Comparison of ENCODE assay signal across 1 cellular context in genomic region chr19:16197188-16197621, GRCh38.
TF ChIP-seq lines count a peak whose summit lies in the region.

No MANE protein-coding gene starts in this region.

TF ChIP-seq in K562, 482 proteins besides CTCF, POLR2A, EP300 and RAD21 (continued from another document and continues in another):
- TF ChIP-seq E2F8 (IDR thresholded peaks at IDR 0.05; ENCODE audit: low read depth, partially characterized antibody): no peak
- no peak for TF ChIP-seq PHF20 (IDR thresholded peaks at IDR 0.05; ENCODE audit: partially characterized antibody)
- peak; percentile 91 for TF ChIP-seq PML (IDR thresholded peaks at IDR 0.05; ENCODE audit: low read length)
- no peak for TF ChIP-seq FOXK1 (CRISPR knock-in tag; IDR thresholded peaks at IDR 0.05; ENCODE audit: borderline replicate concordance)
- TF ChIP-seq FUS (optimal IDR thresholded peaks at IDR 0.05; ENCODE audit: low read depth, low read length): no peak
- TF ChIP-seq SNRNP70 (optimal IDR thresholded peaks at IDR 0.05; ENCODE audit: low read depth, low read length): no peak
- TF ChIP-seq STAT5B (CRISPR knock-in tag; IDR thresholded peaks at IDR 0.05): no peak
- peak; percentile 45 for TF ChIP-seq DACH1 (IDR thresholded peaks at IDR 0.05; ENCODE audit: partially characterized antibody)
- no peak for TF ChIP-seq PBX2 (CRISPR knock-in tag; IDR thresholded peaks at IDR 0.05; ENCODE audit: low read depth)
- peak; percentile 87 for TF ChIP-seq PBX2 (tag; conservative IDR thresholded peaks at IDR 0.05; ENCODE audit: low read depth)
- no peak for TF ChIP-seq HMG20B (CRISPR knock-in tag; IDR thresholded peaks at IDR 0.05)
- no peak for TF ChIP-seq TARDBP (IDR thresholded peaks at IDR 0.05)
- TF ChIP-seq PTRF (tag; IDR thresholded peaks at IDR 0.05): no peak
- no peak for TF ChIP-seq ZNF518B (CRISPR knock-in tag; IDR thresholded peaks at IDR 0.05)
- 0 out of 2 replicates have a peak, but pooled peaks have one; percentile 47 for TF ChIP-seq TCF7 (IDR thresholded peaks at IDR 0.05; ENCODE audit: borderline replicate concordance)
- TF ChIP-seq ZNF121 (CRISPR knock-in tag; conservative IDR thresholded peaks at IDR 0.05): no peak
- no peak for TF ChIP-seq ZNF324 (CRISPR knock-in tag; IDR thresholded peaks at IDR 0.05)
- peak; percentile 99 for TF ChIP-seq TEAD4 (IDR thresholded peaks at IDR 0.05; ENCODE audit: low read length)
- peak; percentile 71; the same call in 1 of the 2 replicates for TF ChIP-seq TEAD4 (CRISPR knock-in tag; IDR thresholded peaks at IDR 0.05; ENCODE audit: borderline replicate concordance)
- TF ChIP-seq CHD2 (IDR thresholded peaks at IDR 0.05; ENCODE audit: low read depth, low read length): no peak
- no peak for TF ChIP-seq ZNF655 (CRISPR knock-in tag; IDR thresholded peaks at IDR 0.05)
- TF ChIP-seq ZNF699 (CRISPR knock-in tag; IDR thresholded peaks at IDR 0.05; ENCODE audit: insufficient replicate concordance): no peak
- TF ChIP-seq ZBTB8A (IDR thresholded peaks at IDR 0.05; ENCODE audit: partially characterized antibody): no peak
- TF ChIP-seq IFI16 (CRISPR knock-in tag; IDR thresholded peaks at IDR 0.05): no peak
- TF ChIP-seq BCLAF1 (IDR thresholded peaks at IDR 0.05; ENCODE audit: borderline replicate concordance in 1 of 2, control insufficient read depth in 1 of 2, low read depth in 2 of 2, low read length in 1 of 2): no peak
- no peak for TF ChIP-seq ZNF75A (CRISPR knock-in tag; IDR thresholded peaks at IDR 0.05)
- no peak for TF ChIP-seq ZNF134 (CRISPR knock-in tag; conservative IDR thresholded peaks at IDR 0.05)
- no peak for TF ChIP-seq CBX3 (IDR thresholded peaks at IDR 0.05; ENCODE audit: borderline replicate concordance in 1 of 2, low read length in 2 of 2)
- no peak for TF ChIP-seq PRMT5 (CRISPR knock-in tag; IDR thresholded peaks at IDR 0.05)
- TF ChIP-seq NFE2L1 (tag; IDR thresholded peaks at IDR 0.05; ENCODE audit: borderline replicate concordance, low read depth): no peak
- no peak for TF ChIP-seq MCM3 (IDR thresholded peaks at IDR 0.05)
- no peak for TF ChIP-seq TFAP4 (CRISPR knock-in tag; IDR thresholded peaks at IDR 0.05; ENCODE audit: borderline replicate concordance)
- no peak for TF ChIP-seq MBD2 (IDR thresholded peaks at IDR 0.05; ENCODE audit: borderline replicate concordance, low read depth)
- TF ChIP-seq PPARD (CRISPR knock-in tag; IDR thresholded peaks at IDR 0.05): no peak
- peak; percentile 97 for TF ChIP-seq TCF3 (CRISPR knock-in tag; IDR thresholded peaks at IDR 0.05)
- no peak for TF ChIP-seq ZC3H11A (IDR thresholded peaks at IDR 0.05; ENCODE audit: low read depth, low read length)
- no peak for TF ChIP-seq EZH2 (IDR thresholded peaks at IDR 0.05; ENCODE audit: borderline replicate concordance, low read depth, low read length)
- no peak for TF ChIP-seq MXD1 (CRISPR knock-in tag; IDR thresholded peaks at IDR 0.05; ENCODE audit: borderline replicate concordance, poor library complexity, severe bottlenecking)
- no peak for TF ChIP-seq TSC22D4 (tag; IDR thresholded peaks at IDR 0.05)
- TF ChIP-seq ESRRB (CRISPR knock-in tag; IDR thresholded peaks at IDR 0.05; ENCODE audit: borderline replicate concordance): no peak
- TF ChIP-seq KLF13 (tag; IDR thresholded peaks at IDR 0.05; ENCODE audit: borderline replicate concordance, low read depth): no peak
- TF ChIP-seq ZBTB26 (CRISPR knock-in tag; IDR thresholded peaks at IDR 0.05): no peak
- TF ChIP-seq SRF (CRISPR knock-in tag; IDR thresholded peaks at IDR 0.05): no peak
- no peak for TF ChIP-seq XRCC3 (IDR thresholded peaks at IDR 0.05)
- TF ChIP-seq E2F3 (CRISPR knock-in tag; IDR thresholded peaks at IDR 0.05): no peak
- TF ChIP-seq DNMT1 (IDR thresholded peaks at IDR 0.05): 0 out of 2 replicates have a peak, but pooled peaks have one; percentile 44
- TF ChIP-seq ZNF165 (CRISPR knock-in tag; IDR thresholded peaks at IDR 0.05; ENCODE audit: borderline replicate concordance): no peak
- TF ChIP-seq ZC3H4 (CRISPR knock-in tag; IDR thresholded peaks at IDR 0.05; ENCODE audit: borderline replicate concordance): no peak
- TF ChIP-seq ZNF239 (CRISPR knock-in tag; IDR thresholded peaks at IDR 0.05): no peak
- 0 out of 2 replicates have a peak, but pooled peaks have one; percentile 37 for TF ChIP-seq BHLHE40 (IDR thresholded peaks at IDR 0.05; ENCODE audit: low read length)
